26 cellular contexts compared by ENCODE assay signal in genomic region chr2:169259402-169259801, GRCh38.
"Had no signal": no experiment of that assay in that cellular context is flagged by ENCODE, and none has a peak within 500 bp of the region (broad histone marks: within the 10 kb centered on the region; RNA-seq: fewer than 3 reads in every experiment).

No MANE protein-coding gene starts in this region.

- H3K9me3 ChIP-seq: pancreas, prostate gland, right lobe of liver, sigmoid colon, stomach, thoracic aorta, thyroid gland, tibial nerve, upper lobe of left lung, vagina had no signal

- H3K36me3 ChIP-seq: pancreas, prostate gland, right lobe of liver, sigmoid colon, stomach, thoracic aorta, thyroid gland, tibial nerve, upper lobe of left lung, vagina had no signal

- H3K9me3 Mint-ChIP-seq: neural progenitor cell; stimulated activated effector memory CD8-positive, alpha-beta T cell treated with anti-CD3 and anti-CD28 coated beads, Interleukin-12 subunit alpha, Interleukin-12 subunit beta, amount 100 ng/mL, for 72 hours; stimulated activated naive CD8-positive, alpha-beta T cell treated with anti-CD3 and anti-CD28 coated beads, Interleukin-15, Interleukin-2, amounts not matched to agents 100 ng/mL and 50 ng/mL, for 24 hours had no signal

- H3K36me3 Mint-ChIP-seq: naive thymus-derived CD4-positive, alpha-beta T cell; natural killer cell; stimulated activated effector memory CD8-positive, alpha-beta T cell treated with anti-CD3 and anti-CD28 coated beads, Interleukin-12 subunit alpha, Interleukin-12 subunit beta, amount 100 ng/mL, for 72 hours; stimulated activated naive B cell treated with anti-CD40 and anti-IgM and Interleukin-4, amounts not matched to agents 10 μg/mL and 1 μg/mL and 100 μg/mL, for 72 hours had no signal

- H3K4me2 ChIP-seq: neural progenitor cell had no signal

- H3K4me3 Mint-ChIP-seq: naive thymus-derived CD4-positive, alpha-beta T cell; natural killer cell; nephron; neural progenitor cell; stimulated activated effector memory CD8-positive, alpha-beta T cell treated with anti-CD3 and anti-CD28 coated beads, Interleukin-12 subunit alpha, Interleukin-12 subunit beta, amount 100 ng/mL, for 72 hours; stimulated activated naive B cell treated with anti-CD40 and anti-IgM and Interleukin-4, amounts not matched to agents 10 μg/mL and 1 μg/mL and 100 μg/mL, for 72 hours; stimulated activated naive CD8-positive, alpha-beta T cell treated with anti-CD3 and anti-CD28 coated beads, Interleukin-15, Interleukin-2, amounts not matched to agents 100 ng/mL and 50 ng/mL, for 24 hours had no signal

- H2AFZ ChIP-seq: neural progenitor cell had no signal

- H3K27me3 ChIP-seq: neural progenitor cell, pancreas, right lobe of liver, sigmoid colon, stomach, thyroid gland, tibial nerve, upper lobe of left lung, vagina had no signal

- H3K27ac Mint-ChIP-seq: naive thymus-derived CD4-positive, alpha-beta T cell; natural killer cell; nephron; neural progenitor cell; stimulated activated effector memory CD8-positive, alpha-beta T cell treated with anti-CD3 and anti-CD28 coated beads, Interleukin-12 subunit alpha, Interleukin-12 subunit beta, amount 100 ng/mL, for 72 hours; stimulated activated naive B cell treated with anti-CD40 and anti-IgM and Interleukin-4, amounts not matched to agents 10 μg/mL and 1 μg/mL and 100 μg/mL, for 72 hours; stimulated activated naive CD8-positive, alpha-beta T cell treated with anti-CD3 and anti-CD28 coated beads, Interleukin-15, Interleukin-2, amounts not matched to agents 100 ng/mL and 50 ng/mL, for 24 hours had no signal

- H3K27ac ChIP-seq: neural progenitor cell, pancreas, prostate gland, right lobe of liver, sigmoid colon, stomach, thoracic aorta, thyroid gland, tibial nerve, upper lobe of left lung, vagina had no signal

- H3K4me3 ChIP-seq: neural progenitor cell, pancreas, prostate gland, right lobe of liver, sigmoid colon, stomach, thoracic aorta, thyroid gland, tibial nerve, upper lobe of left lung, vagina had no signal

- H3K4me1 Mint-ChIP-seq: naive thymus-derived CD4-positive, alpha-beta T cell; natural killer cell; nephron; neural progenitor cell; stimulated activated effector memory CD8-positive, alpha-beta T cell treated with anti-CD3 and anti-CD28 coated beads, Interleukin-12 subunit alpha, Interleukin-12 subunit beta, amount 100 ng/mL, for 72 hours; stimulated activated naive B cell treated with anti-CD40 and anti-IgM and Interleukin-4, amounts not matched to agents 10 μg/mL and 1 μg/mL and 100 μg/mL, for 72 hours had no signal

- H3K4me1 ChIP-seq: neural progenitor cell, pancreas, prostate gland, right lobe of liver, sigmoid colon, stomach, tibial nerve, upper lobe of left lung, vagina had no signal

- DNase-seq: naive thymus-derived CD4-positive, alpha-beta T cell; natural killer cell; occipital lobe; pancreas; retina; right cardiac atrium; right lobe of liver; sigmoid colon; small intestine; stimulated activated CD4-positive, alpha-beta T cell treated with anti-CD3 and anti-CD28 coated beads, Interleukin-15, amount 100 ng/mL, for 24 hours; stimulated activated CD4-positive, alpha-beta T cell treated with anti-CD3 and anti-CD28 coated beads, Interleukin-2, amount 100 ng/mL, for 24 hours; stimulated activated CD4-positive, alpha-beta T cell treated with anti-CD3 and anti-CD28 coated beads, Interleukin-2, amount 100 ng/mL, for 48 hours; stimulated activated CD4-positive, alpha-beta T cell treated with anti-CD3 and anti-CD28 coated beads, Interleukin-4, amount 100 ng/mL, for 24 hours; stimulated activated naive B cell treated with anti-CD40 and anti-IgM and Interleukin-4, amounts not matched to agents 10 μg/mL and 1 μg/mL and 100 μg/mL, for 72 hours; stimulated activated naive CD4-positive, alpha-beta T cell treated with Interleukin-2 at 50 U/mL for 16 hours; stomach; thyroid gland; upper lobe of left lung had no signal

- H3K9ac ChIP-seq: neural progenitor cell had no signal

- ATAC-seq: naive thymus-derived CD4-positive, alpha-beta T cell; natural killer cell; pancreas; right cardiac atrium; right lobe of liver; stimulated activated effector memory CD8-positive, alpha-beta T cell treated with anti-CD3 and anti-CD28 coated beads, Interleukin-12 subunit alpha, Interleukin-12 subunit beta, amount 100 ng/mL, for 72 hours; stimulated activated naive B cell treated with anti-CD40 and anti-IgM and Interleukin-4, amounts not matched to agents 10 μg/mL and 1 μg/mL and 100 μg/mL, for 72 hours had no signal
